Comparison of ENCODE assay signal across 14 cellular contexts in the genomic region with DNA sequence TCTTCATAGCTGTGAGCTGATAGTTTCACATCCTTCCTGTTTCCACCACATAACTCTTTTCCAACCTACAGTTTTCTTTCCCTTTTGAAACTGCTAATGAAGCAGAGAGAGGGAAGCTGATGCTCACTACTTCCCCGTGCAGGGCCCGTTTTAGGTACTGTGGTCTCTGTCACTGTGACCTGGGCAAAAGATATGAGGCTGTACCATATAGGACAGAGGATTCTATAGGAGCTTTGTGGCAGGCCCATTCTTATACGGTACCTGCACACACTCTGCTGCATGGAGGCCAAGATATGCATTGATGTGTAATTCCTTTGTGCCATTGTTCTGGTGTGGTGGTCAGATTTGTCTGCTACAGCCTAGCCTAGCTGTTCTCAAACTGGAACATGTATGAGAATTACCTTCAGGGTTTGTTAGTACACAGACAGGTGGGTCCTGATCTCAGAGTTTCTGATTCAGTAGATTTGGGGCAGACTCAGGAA.
DNase-seq lines count a peak whose midpoint lies in the region; ATAC-seq and TF ChIP-seq lines count a peak whose summit lies in the region.
"Had no signal": no experiment of that assay in that cellular context is flagged by ENCODE, and none has a peak within 500 bp of the region (broad histone marks: within the 10 kb centered on the region; RNA-seq: fewer than 3 reads in every experiment).

No MANE protein-coding gene starts in this region.

- H3K4me3 ChIP-seq in naive thymus-derived CD4-positive, alpha-beta T cell (ENCODE audit: low read length), result no peak overlapping the region
- no peak overlapping the region for H3K4me3 ChIP-seq in ascending aorta
- H3K4me3 ChIP-seq: adrenal gland, left ventricle myocardium inferior had no signal

- no peak overlapping the region for H3K4me3 Mint-ChIP-seq in naive thymus-derived CD4-positive, alpha-beta T cell
- H3K4me3 Mint-ChIP-seq in activated CD8-positive, alpha-beta T cell treated with anti-CD3 and anti-CD28 coated beads for 36 hours, result no peak overlapping the region
- H3K4me3 Mint-ChIP-seq: endodermal cell had no signal

- no peaks in the 10 kb centered on the region for H3K9me3 ChIP-seq in naive thymus-derived CD4-positive, alpha-beta T cell (ENCODE audit: control insufficient read depth in 2 of 3, low read length in 3 of 3)
- H3K9me3 ChIP-seq in ascending aorta, result no peaks in the 10 kb centered on the region
- H3K9me3 ChIP-seq: adrenal gland, left ventricle myocardium inferior had no signal

- no peaks in the 10 kb centered on the region for H3K36me3 Mint-ChIP-seq in naive thymus-derived CD4-positive, alpha-beta T cell
- H3K36me3 Mint-ChIP-seq in activated CD8-positive, alpha-beta T cell treated with anti-CD3 and anti-CD28 coated beads for 36 hours (ENCODE audit: low read depth), result no peaks in the 10 kb centered on the region

- no peaks in the 10 kb centered on the region for H3K27me3 Mint-ChIP-seq in naive thymus-derived CD4-positive, alpha-beta T cell
- H3K27me3 Mint-ChIP-seq in activated CD8-positive, alpha-beta T cell treated with anti-CD3 and anti-CD28 coated beads for 36 hours, result no peaks in the 10 kb centered on the region

- intact Hi-C loops in naive thymus-derived CD4-positive, alpha-beta T cell (cut with micrococcal nuclease), result no loop called here
- intact Hi-C loops in ascending aorta (cut with DNase I), result no loop called here
- intact Hi-C loops in activated CD8-positive, alpha-beta T cell treated with anti-CD3 and anti-CD28 coated beads for 36 hours (cut with micrococcal nuclease), result no loop called here

- no peak overlapping the region for H3K27ac ChIP-seq in naive thymus-derived CD4-positive, alpha-beta T cell (ENCODE audit: low read depth, low read length)
- H3K27ac ChIP-seq in ascending aorta, result no peak overlapping the region
- H3K27ac ChIP-seq: adrenal gland, left ventricle myocardium inferior, parathyroid adenoma had no signal

- H3K27ac Mint-ChIP-seq in naive thymus-derived CD4-positive, alpha-beta T cell, result no peak overlapping the region
- no peak overlapping the region for H3K27ac Mint-ChIP-seq in activated CD8-positive, alpha-beta T cell treated with anti-CD3 and anti-CD28 coated beads for 36 hours
- H3K27ac Mint-ChIP-seq: endodermal cell had no signal

- CTCF ChIA-PET in naive thymus-derived CD4-positive, alpha-beta T cell (lab: Charles Lee), result no interaction called here
- CTCF ChIA-PET in activated CD8-positive, alpha-beta T cell treated with anti-CD3 and anti-CD28 coated beads for 36 hours (lab: Charles Lee), result no interaction called here

- H3K9me3 Mint-ChIP-seq in naive thymus-derived CD4-positive, alpha-beta T cell, result peaks cover 0 to 2% (median 0%) of the 10 kb centered on the region in 11 donors
- no peaks in the 10 kb centered on the region for H3K9me3 Mint-ChIP-seq in activated CD8-positive, alpha-beta T cell treated with anti-CD3 and anti-CD28 coated beads for 36 hours
- H3K9me3 Mint-ChIP-seq: endodermal cell had no signal

- no peak for TF ChIP-seq CTCF in ascending aorta (IDR thresholded peaks at IDR 0.05)
- TF ChIP-seq CTCF in activated CD8-positive, alpha-beta T cell treated with anti-CD3 and anti-CD28 coated beads for 36 hours (IDR thresholded peaks at IDR 0.05), result no peak

- H3K27me3 ChIP-seq in naive thymus-derived CD4-positive, alpha-beta T cell (ENCODE audit: control insufficient read depth in 2 of 2, insufficient read depth in 2 of 2, low read length in 2 of 2), result no peaks in the 10 kb centered on the region
- no peaks in the 10 kb centered on the region for H3K27me3 ChIP-seq in ascending aorta
- H3K27me3 ChIP-seq: adrenal gland had no signal

- no peaks in the 10 kb centered on the region for H3K36me3 ChIP-seq in naive thymus-derived CD4-positive, alpha-beta T cell (ENCODE audit: control insufficient read depth in 2 of 3, insufficient read depth in 3 of 3, low read length in 3 of 3)
- no peaks in the 10 kb centered on the region for H3K36me3 ChIP-seq in ascending aorta
- H3K36me3 ChIP-seq: adrenal gland, left ventricle myocardium inferior had no signal

- peak; percentile 67 for ATAC-seq in GM19035 (IDR thresholded peaks at IDR 0.05; ENCODE audit: unreplicated experiment)
- ATAC-seq in HG02678 (IDR thresholded peaks at IDR 0.05; ENCODE audit: unreplicated experiment), result peak; percentile 38
- ATAC-seq in HG03565 (IDR thresholded peaks at IDR 0.05; ENCODE audit: unreplicated experiment), result peak; percentile 39
- peak; percentile 26 for ATAC-seq in naive thymus-derived CD4-positive, alpha-beta T cell
- no peak for ATAC-seq in activated CD8-positive, alpha-beta T cell treated with anti-CD3 and anti-CD28 coated beads for 36 hours

- POLR2A ChIA-PET in naive thymus-derived CD4-positive, alpha-beta T cell (lab: Charles Lee), result no interaction called here
- POLR2A ChIA-PET in activated CD8-positive, alpha-beta T cell treated with anti-CD3 and anti-CD28 coated beads for 36 hours (lab: Charles Lee), result no interaction called here

- no peaks in the 10 kb centered on the region for H3K4me1 Mint-ChIP-seq in naive thymus-derived CD4-positive, alpha-beta T cell
- H3K4me1 Mint-ChIP-seq in activated CD8-positive, alpha-beta T cell treated with anti-CD3 and anti-CD28 coated beads for 36 hours (ENCODE audit: low read depth), result no peaks in the 10 kb centered on the region
- H3K4me1 Mint-ChIP-seq: endodermal cell had no signal

- H3K4me1 ChIP-seq in naive thymus-derived CD4-positive, alpha-beta T cell (ENCODE audit: control insufficient read depth in 2 of 2, insufficient read depth in 2 of 2, low read length in 2 of 2), result no peaks in the 10 kb centered on the region
- H3K4me1 ChIP-seq in ascending aorta, result no peaks in the 10 kb centered on the region
- H3K4me1 ChIP-seq: adrenal gland, left ventricle myocardium inferior, parathyroid adenoma had no signal

- DNase-seq in naive thymus-derived CD4-positive, alpha-beta T cell, result no peak
- DNase-seq in ascending aorta (ENCODE audit: low spot score in 2 of 2) (no peak), NCI-H2227 treated with DMSO at 0.1 percent for 48 hours (lab: John Stamatoyannopoulos, UW) (no peak), NCI-H1694 treated with DMSO at 0.1 percent for 48 hours (lab: John Stamatoyannopoulos, UW) (no peak)
- no peak for DNase-seq in activated CD8-positive, alpha-beta T cell treated with anti-CD3 and anti-CD28 coated beads for 36 hours
- DNase-seq: activated CD4-positive, alpha-beta T cell treated with anti-CD3 and anti-CD28 coated beads, Interleukin-2, amount 50 U/mL, for 1 hour; adrenal gland; endodermal cell; left ventricle myocardium inferior; NK-92 treated with Interleukin-12 subunit alpha and Interleukin-12 subunit beta, amount 100 ng/mL, for 24 hours had no signal
